ENCODE assay signal across 1 cellular context in genomic region chr14:81437226-81437625, GRCh38.
TF ChIP-seq lines count a peak whose summit lies in the region.

No MANE protein-coding gene starts in this region.

TF ChIP-seq in HCT116, 20 proteins besides CTCF, POLR2A, EP300 and RAD21 (continued from another document):
- TF ChIP-seq REST (IDR thresholded peaks at IDR 0.05; ENCODE audit: low read depth) = no peak
- TF ChIP-seq POLR2AphosphoS5 (IDR thresholded peaks at IDR 0.05; ENCODE audit: low read depth, low read length) = no peak
- no peak for TF ChIP-seq MAX (IDR thresholded peaks at IDR 0.05)
- TF ChIP-seq YY1 (IDR thresholded peaks at IDR 0.05; ENCODE audit: extremely low read depth, insufficient replicate concordance, low read depth, low read length) = no peak
- no peak for TF ChIP-seq CEBPB (IDR thresholded peaks at IDR 0.05; ENCODE audit: low read depth)
- no peak for TF ChIP-seq SIN3A (IDR thresholded peaks at IDR 0.05; ENCODE audit: low read depth)
- TF ChIP-seq EGR1 (IDR thresholded peaks at IDR 0.05; ENCODE audit: low read depth) = no peak
- TF ChIP-seq CBX3 (IDR thresholded peaks at IDR 0.05; ENCODE audit: low read depth) = no peak
